ENCODE assay signal across 10 cellular contexts in the genomic region with DNA sequence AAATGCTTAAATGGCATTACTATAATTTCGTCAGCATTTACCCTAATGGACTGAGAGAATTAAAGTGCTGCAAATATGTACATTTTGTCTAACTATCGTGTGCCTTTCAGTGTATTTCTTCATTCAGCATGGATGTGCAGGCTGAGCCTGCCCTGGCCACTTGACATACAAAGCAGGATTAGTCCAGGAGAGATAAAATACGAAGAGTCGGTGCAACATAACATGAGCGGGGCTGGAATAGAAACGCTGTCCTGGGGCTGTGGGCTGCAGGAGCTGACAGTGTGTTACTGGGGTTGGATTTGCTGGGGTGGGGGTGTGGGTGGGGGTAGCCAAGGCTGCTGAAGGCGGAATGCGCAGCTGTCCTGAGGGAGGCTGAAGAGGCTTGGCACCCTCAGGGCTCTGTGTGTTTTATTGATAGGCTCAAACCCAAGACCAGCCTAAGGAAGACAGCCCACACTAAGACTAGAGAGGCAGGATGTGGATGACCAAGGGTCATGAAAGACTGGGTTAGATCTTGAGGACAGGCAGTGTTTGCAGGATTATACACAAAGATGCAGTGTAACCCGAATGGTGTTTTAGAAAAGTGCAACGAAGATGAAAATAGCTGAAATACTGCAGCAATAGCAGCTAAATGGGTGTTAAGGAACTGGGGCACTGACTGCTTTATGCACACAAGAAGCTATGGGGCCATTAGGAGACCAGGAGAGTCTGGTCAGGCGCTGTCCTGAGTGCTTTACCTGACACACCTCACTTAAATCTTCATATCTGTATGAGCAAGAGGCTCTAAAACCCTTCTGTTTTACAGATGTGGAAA.
"Had no signal": no experiment of that assay in that cellular context is flagged by ENCODE, and none has a peak within 500 bp of the region (broad histone marks: within the 10 kb centered on the region; RNA-seq: fewer than 3 reads in every experiment).

No MANE protein-coding gene starts in this region.

- H3K36me3 Mint-ChIP-seq: activated naive CD4-positive, alpha-beta T cell treated with anti-CD3 and anti-CD28 coated beads, Interleukin-2, amount 10 ng/mL, durations not matched to agents 7 days and 5 days had no signal

- H3K4me3 Mint-ChIP-seq: activated naive CD4-positive, alpha-beta T cell treated with anti-CD3 and anti-CD28 coated beads, Interleukin-2, amount 10 ng/mL, durations not matched to agents 7 days and 5 days; neural crest cell had no signal

- H3K9me3 Mint-ChIP-seq: activated naive CD4-positive, alpha-beta T cell treated with anti-CD3 and anti-CD28 coated beads, Interleukin-2, amount 10 ng/mL, durations not matched to agents 7 days and 5 days; neural crest cell had no signal

- H3K27me3 Mint-ChIP-seq: activated naive CD4-positive, alpha-beta T cell treated with anti-CD3 and anti-CD28 coated beads, Interleukin-2, amount 10 ng/mL, durations not matched to agents 7 days and 5 days had no signal

- FAIRE-seq: endothelial cell of umbilical vein had no signal

- H3K9me3 ChIP-seq: esophagus squamous epithelium, sigmoid colon, tibial artery had no signal

- H3K27ac Mint-ChIP-seq: activated naive CD4-positive, alpha-beta T cell treated with anti-CD3 and anti-CD28 coated beads, Interleukin-2, amount 10 ng/mL, durations not matched to agents 7 days and 5 days had no signal

- H3K36me3 ChIP-seq: cardiac muscle cell, esophagus squamous epithelium, sigmoid colon, tibial artery had no signal

- H3K4me3 ChIP-seq: cardiac muscle cell, esophagus squamous epithelium, sigmoid colon, tibial artery had no signal

- H3K4me1 ChIP-seq: sigmoid colon, tibial artery had no signal

- H3K27ac ChIP-seq: cardiac muscle cell, esophagus squamous epithelium, sigmoid colon, tibial artery had no signal

- H3K27me3 ChIP-seq: cardiac muscle cell, esophagus squamous epithelium, sigmoid colon, tibial artery had no signal

- DNase-seq: activated naive CD4-positive, alpha-beta T cell treated with anti-CD3 and anti-CD28 coated beads, Interleukin-2, amount 10 ng/mL, durations not matched to agents 7 days and 5 days; effector CD4-positive, alpha-beta T cell; esophagus squamous epithelium; hypothalamus; sigmoid colon; stimulated activated CD4-positive, alpha-beta T cell treated with anti-CD3 and anti-CD28 coated beads, Interleukin-1b, Interleukin-23, amount 100 ng/mL, for 48 hours; tibial artery had no signal
